ENCODE assay signal across 9 cellular contexts in genomic region chr18:67243799-67244587, GRCh38.
A peak's percentile ranks its signal among the peaks of the same experiment; 100 is the strongest.
DNase-seq lines count a peak whose midpoint lies in the region; ATAC-seq, FAIRE-seq and TF ChIP-seq lines count a peak whose summit lies in the region.
"Had no signal": no experiment of that assay in that cellular context is flagged by ENCODE, and none has a peak within 500 bp of the region (broad histone marks: within the 10 kb centered on the region; RNA-seq: fewer than 3 reads in every experiment).

No MANE protein-coding gene starts in this region.

- no peak for TF ChIP-seq CTCF in activated CD8-positive, alpha-beta T cell treated with anti-CD3 and anti-CD28 coated beads for 36 hours (IDR thresholded peaks at IDR 0.05)
- TF ChIP-seq CTCF in pancreas (IDR thresholded peaks at IDR 0.05), result no peak

- no peaks in the 10 kb centered on the region for H4K20me1 ChIP-seq in GM23248 (ENCODE audit: insufficient read depth)

- H3K4me1 ChIP-seq in GM23248 (ENCODE audit: insufficient read depth), result peaks cover 4% of the 10 kb centered on the region; the same call in 1 of the 2 replicates
- peaks cover 0 to 4% (median 0%) of the 10 kb centered on the region in 3 donors for H3K4me1 ChIP-seq in pancreas

- no peaks in the 10 kb centered on the region for H3K79me2 ChIP-seq in GM23248 (ENCODE audit: insufficient read depth)

- peak overlapping the region; percentile 88 for H2AFZ ChIP-seq in GM23248

- H3K27me3 ChIP-seq in GM23248 (replicated peaks; ENCODE audit: insufficient read depth) (no peaks in the 10 kb centered on the region), pancreas (no peaks in the 10 kb centered on the region)

- 2 to 6% methylated on average over 3 of the region's 3 CpGs for WGBS in GM23248 (ENCODE audit: low coverage in 1 of 2, low lambda C conversion rate in 2 of 2, missing lambda C conversion rate in 2 of 2), 2 experiments
- 19 to 42% methylated on average over 3 of the region's 3 CpGs for WGBS in pancreas, 2 donors

- CTCF ChIA-PET in activated CD8-positive, alpha-beta T cell treated with anti-CD3 and anti-CD28 coated beads for 36 hours (lab: Charles Lee), result interaction anchor here (1.0 kb wide), 1 partner anchor 11 kb away, joined by 4 read pairs; no protein-coding TSS in a partner anchor

- peak; percentile 53 for ATAC-seq in activated CD8-positive, alpha-beta T cell treated with anti-CD3 and anti-CD28 coated beads for 36 hours
- ATAC-seq in pancreas, result no peak

- peak overlapping the region; percentile 64 for H3K4me3 ChIP-seq in GM23248
- H3K4me3 ChIP-seq in pancreas, result no peak overlapping the region

- H3K9me2 ChIP-seq in GM23248 (ENCODE audit: insufficient read depth), result no peaks in the 10 kb centered on the region

- no peaks in the 10 kb centered on the region for H3K27me3 Mint-ChIP-seq in activated CD8-positive, alpha-beta T cell treated with anti-CD3 and anti-CD28 coated beads for 36 hours

- peak overlapping the region; percentile 53 for H3K9ac ChIP-seq in GM23248

- no peaks in the 10 kb centered on the region for H3K36me3 Mint-ChIP-seq in activated CD8-positive, alpha-beta T cell treated with anti-CD3 and anti-CD28 coated beads for 36 hours (ENCODE audit: low read depth)

- H3K4me1 Mint-ChIP-seq in activated CD8-positive, alpha-beta T cell treated with anti-CD3 and anti-CD28 coated beads for 36 hours (ENCODE audit: low read depth), result peaks cover 31% of the 10 kb centered on the region

- peak; percentile 33 for DNase-seq in DMS53 (lab: John Stamatoyannopoulos, UW)
- peak; percentile 38 for DNase-seq in GM23248
- DNase-seq in activated CD8-positive, alpha-beta T cell treated with anti-CD3 and anti-CD28 coated beads for 36 hours, result no peak
- DNase-seq in lung microvascular endothelial cell (ENCODE audit: low read depth in 2 of 2), result peak; percentile 40 to 68
- DNase-seq in pancreas, result no peak
- no peak for DNase-seq in activated gamma-delta T cell (lab: John Stamatoyannopoulos, UW)
- DNase-seq in NCI-H128 (lab: John Stamatoyannopoulos, UW; ENCODE audit: unreplicated experiment), result no peak
- DNase-seq in HPDE6-E6E7 (ENCODE audit: extremely low spot score), result no peak

- no peaks in the 10 kb centered on the region for H3K9me3 Mint-ChIP-seq in activated CD8-positive, alpha-beta T cell treated with anti-CD3 and anti-CD28 coated beads for 36 hours

- POLR2A ChIA-PET in activated CD8-positive, alpha-beta T cell treated with anti-CD3 and anti-CD28 coated beads for 36 hours (lab: Charles Lee), result no interaction called here

- H3F3A ChIP-seq in GM23248 (ENCODE audit: insufficient read depth), result no peaks in the 10 kb centered on the region; the same call in 1 of the 2 replicates

- FAIRE-seq in pancreas (lab: Jason Lieb, UNC), result no peak
- FAIRE-seq: GM18507 had no signal

- H3K27ac Mint-ChIP-seq in activated CD8-positive, alpha-beta T cell treated with anti-CD3 and anti-CD28 coated beads for 36 hours, result peak overlapping the region; percentile 87

- peak overlapping the region; percentile 72 for H3K4me3 Mint-ChIP-seq in activated CD8-positive, alpha-beta T cell treated with anti-CD3 and anti-CD28 coated beads for 36 hours

- H3K36me3 ChIP-seq in GM23248 (ENCODE audit: low read depth) (no peaks in the 10 kb centered on the region), pancreas (no peaks in the 10 kb centered on the region)

- H3K9me3 ChIP-seq in GM23248 (ENCODE audit: low read depth), result no peaks in the 10 kb centered on the region
- no peaks in the 10 kb centered on the region for H3K9me3 ChIP-seq in pancreas

- intact Hi-C loops in activated CD8-positive, alpha-beta T cell treated with anti-CD3 and anti-CD28 coated beads for 36 hours (cut with micrococcal nuclease), result loop anchor here (5.0 kb wide), 1 partner anchor 118 kb away; no protein-coding TSS in a partner anchor
- intact Hi-C loops in pancreas (cut with DNase I), result no loop called here

- in situ Hi-C loops in GM23248 (cut with MboI), result loop anchor here (25.0 kb wide), 1 partner anchor 618 kb away; no protein-coding TSS in a partner anchor

- H3K27ac ChIP-seq in GM23248 (peak overlapping the region; percentile 37), pancreas (no peak overlapping the region)

- peak overlapping the region; percentile 82 for H3K4me2 ChIP-seq in GM23248 (ENCODE audit: unreplicated experiment)

Comparison
In these comparisons a context has a peak if more than half of its experiments do, and no peak if none do; other contexts are left out.
1. DNase-seq: peak in DMS53 (single experiment), GM23248 (single experiment) and lung microvascular endothelial cell (2 of 2); none in activated CD8-positive, alpha-beta T cell treated with anti-CD3 and anti-CD28 coated beads for 36 hours (single experiment), pancreas (0 of 6), activated gamma-delta T cell (single experiment), NCI-H128 (single experiment) and HPDE6-E6E7 (single experiment).